ENCODE assay signal across 36 cellular contexts in genomic region chr14:31960039-31960438, GRCh38.
"Had no signal": no experiment of that assay in that cellular context is flagged by ENCODE, and none has a peak within 500 bp of the region (broad histone marks: within the 10 kb centered on the region; RNA-seq: fewer than 3 reads in every experiment).

No MANE protein-coding gene starts in this region.

- H3K27me3 ChIP-seq: adrenal gland had no signal

- H3K4me3 Mint-ChIP-seq: activated CD4-positive, alpha-beta memory T cell treated with anti-CD3 and anti-CD28 coated beads for 36 hours; activated CD4-positive, alpha-beta T cell treated with anti-CD3 and anti-CD28 coated beads for 36 hours; activated CD4-positive, alpha-beta T cell treated with anti-CD3 and anti-CD28 coated beads, Interleukin-2, amount 10 ng/mL, durations not matched to agents 24 days and 14 days; activated CD8-positive, alpha-beta memory T cell treated with anti-CD3 and anti-CD28 coated beads, Interleukin-2, amount 10 ng/mL, durations not matched to agents 7 days and 5 days; activated CD8-positive, alpha-beta T cell treated with anti-CD3 and anti-CD28 coated beads, Interleukin-2, amount 10 ng/mL, durations not matched to agents 7 days and 5 days; activated naive CD4-positive, alpha-beta T cell treated with anti-CD3 and anti-CD28 coated beads for 36 hours; activated naive CD4-positive, alpha-beta T cell treated with anti-CD3 and anti-CD28 coated beads, Interleukin-2, amount 50 U/mL, for 24 hours; activated naive CD8-positive, alpha-beta T cell treated with anti-CD3 and anti-CD28 coated beads for 36 hours; activated naive CD8-positive, alpha-beta T cell treated with anti-CD3 and anti-CD28 coated beads, Interleukin-2, amount 50 U/mL, for 24 hours; activated T-helper 1 cell treated with anti-CD3 and anti-CD28 coated beads, Interleukin-12 subunit alpha, Interleukin-12 subunit beta, Interleukin-2, Interleukin-4 antibody, amounts not matched to agents 30 ng/mL and 10 ng/mL and 1 ng/mL, durations not matched to agents 14 hours and 24 hours and 36 hours; brain; central memory CD8-positive, alpha-beta T cell; dendritic cell treated with granulocyte-macrophage colony-stimulating factor and Interleukin-4, amounts not matched to agents 40 ng/mL and 50 ng/mL, for 4 days; endodermal cell; T-helper 17 cell; T-helper 2 cell treated with Interferon-gamma antibody and Interleukin-4, amounts not matched to agents 5 μg/mL and 100 μg/mL, for 36 hours had no signal

- H3K27ac ChIP-seq: adrenal gland, coronary artery, dorsolateral prefrontal cortex had no signal

- H3K27ac Mint-ChIP-seq: activated CD4-positive, alpha-beta memory T cell treated with anti-CD3 and anti-CD28 coated beads for 36 hours; activated CD4-positive, alpha-beta T cell treated with anti-CD3 and anti-CD28 coated beads for 36 hours; activated CD4-positive, alpha-beta T cell treated with anti-CD3 and anti-CD28 coated beads, Interleukin-2, amount 10 ng/mL, durations not matched to agents 24 days and 14 days; activated CD8-positive, alpha-beta memory T cell treated with anti-CD3 and anti-CD28 coated beads, Interleukin-2, amount 10 ng/mL, durations not matched to agents 7 days and 5 days; activated CD8-positive, alpha-beta T cell treated with anti-CD3 and anti-CD28 coated beads, Interleukin-2, amount 10 ng/mL, durations not matched to agents 7 days and 5 days; activated naive CD4-positive, alpha-beta T cell treated with anti-CD3 and anti-CD28 coated beads for 36 hours; activated naive CD4-positive, alpha-beta T cell treated with anti-CD3 and anti-CD28 coated beads, Interleukin-2, amount 50 U/mL, for 24 hours; activated naive CD8-positive, alpha-beta T cell treated with anti-CD3 and anti-CD28 coated beads for 36 hours; activated naive CD8-positive, alpha-beta T cell treated with anti-CD3 and anti-CD28 coated beads, Interleukin-2, amount 50 U/mL, for 24 hours; activated T-helper 1 cell treated with anti-CD3 and anti-CD28 coated beads, Interleukin-12 subunit alpha, Interleukin-12 subunit beta, Interleukin-2, Interleukin-4 antibody, amounts not matched to agents 30 ng/mL and 10 ng/mL and 1 ng/mL, durations not matched to agents 14 hours and 24 hours and 36 hours; activated T-helper 2 cell treated with anti-CD3 and anti-CD28 coated beads, Interferon-gamma antibody, Interleukin-2, Interleukin-4, amounts not matched to agents 10 μg/mL and 5 μg/mL and 100 μg/mL, durations not matched to agents 14 hours and 24 hours and 36 hours; dendritic cell treated with granulocyte-macrophage colony-stimulating factor and Interleukin-4, amounts not matched to agents 40 ng/mL and 50 ng/mL, for 4 days; endodermal cell; T-helper 17 cell; T-helper 2 cell treated with Interferon-gamma antibody and Interleukin-4, amounts not matched to agents 5 μg/mL and 100 μg/mL, for 36 hours had no signal

- H3K36me3 ChIP-seq: adrenal gland had no signal

- DNase-seq: activated CD4-positive, alpha-beta memory T cell treated with anti-CD3 and anti-CD28 coated beads for 36 hours; activated CD4-positive, alpha-beta T cell treated with anti-CD3 and anti-CD28 coated beads for 36 hours; activated CD4-positive, alpha-beta T cell treated with anti-CD3 and anti-CD28 coated beads, Interleukin-2, amount 10 ng/mL, durations not matched to agents 24 days and 14 days; activated CD4-positive, CD25-positive, alpha-beta regulatory T cell; activated CD4-positive, CD25-positive, alpha-beta regulatory T cell treated with anti-CD3 and anti-CD28 coated beads, Interleukin-2, amount 50 U/mL, for 72 hours; activated CD8-positive, alpha-beta memory T cell treated with anti-CD3 and anti-CD28 coated beads, Interleukin-2, amount 10 ng/mL, durations not matched to agents 7 days and 5 days; activated CD8-positive, alpha-beta memory T cell treated with anti-CD3 and anti-CD28 coated beads, Interleukin-2, amount 50 U/mL, for 4 hours; activated CD8-positive, alpha-beta T cell treated with anti-CD3 and anti-CD28 coated beads, Interleukin-2, amount 10 ng/mL, durations not matched to agents 7 days and 5 days; activated effector memory CD4-positive, alpha-beta T cell treated with anti-CD3 and anti-CD28 coated beads, Interleukin-2, amount 50 U/mL, for 16 hours; activated naive CD4-positive, alpha-beta T cell treated with anti-CD3 and anti-CD28 coated beads for 36 hours; activated naive CD8-positive, alpha-beta T cell treated with anti-CD3 and anti-CD28 coated beads for 36 hours; activated naive CD8-positive, alpha-beta T cell treated with anti-CD3 and anti-CD28 coated beads, Interleukin-2, amount 50 U/mL, for 24 hours; activated T-cell treated with anti-CD3 and anti-CD28 coated beads, Interleukin-2, amount 50 U/mL, for 1 hour; activated T-cell treated with anti-CD3 and anti-CD28 coated beads, Interleukin-2, amount 50 U/mL, for 48 hours; adrenal gland; amygdala; aorta; dorsolateral prefrontal cortex; effector memory CD4-positive, alpha-beta T cell; endodermal cell; foreskin fibroblast; head of caudate nucleus; T-helper 1 cell; T-helper 17 cell; T1000 had no signal

- ATAC-seq: activated CD4-positive, alpha-beta T cell treated with anti-CD3 and anti-CD28 coated beads for 36 hours; activated CD8-positive, alpha-beta memory T cell treated with anti-CD3 and anti-CD28 coated beads, Interleukin-2, amount 10 ng/mL, durations not matched to agents 7 days and 5 days; activated CD8-positive, alpha-beta T cell treated with anti-CD3 and anti-CD28 coated beads, Interleukin-2, amount 10 ng/mL, durations not matched to agents 7 days and 5 days; activated naive CD8-positive, alpha-beta T cell treated with anti-CD3 and anti-CD28 coated beads, Interleukin-2, amount 50 U/mL, for 24 hours; esophagus mucosa; T-helper 17 cell had no signal

- H3K9me3 Mint-ChIP-seq: activated CD4-positive, alpha-beta memory T cell treated with anti-CD3 and anti-CD28 coated beads for 36 hours; activated naive CD4-positive, alpha-beta T cell treated with anti-CD3 and anti-CD28 coated beads for 36 hours had no signal

- H3K4me1 Mint-ChIP-seq: activated CD8-positive, alpha-beta memory T cell treated with anti-CD3 and anti-CD28 coated beads, Interleukin-2, amount 10 ng/mL, durations not matched to agents 7 days and 5 days; activated naive CD4-positive, alpha-beta T cell treated with anti-CD3 and anti-CD28 coated beads, Interleukin-2, amount 50 U/mL, for 24 hours; central memory CD8-positive, alpha-beta T cell; endodermal cell had no signal

- H3K9me3 ChIP-seq: adrenal gland had no signal

- H3K4me3 ChIP-seq: adrenal gland, coronary artery, dorsolateral prefrontal cortex had no signal

- FAIRE-seq: bronchial epithelial cell, frontal cortex had no signal

- H3K27me3 Mint-ChIP-seq: activated CD4-positive, alpha-beta memory T cell treated with anti-CD3 and anti-CD28 coated beads for 36 hours; activated CD4-positive, alpha-beta T cell treated with anti-CD3 and anti-CD28 coated beads for 36 hours; activated CD4-positive, alpha-beta T cell treated with anti-CD3 and anti-CD28 coated beads, Interleukin-2, amount 10 ng/mL, durations not matched to agents 24 days and 14 days; activated CD8-positive, alpha-beta memory T cell treated with anti-CD3 and anti-CD28 coated beads, Interleukin-2, amount 10 ng/mL, durations not matched to agents 7 days and 5 days; activated naive CD4-positive, alpha-beta T cell treated with anti-CD3 and anti-CD28 coated beads, Interleukin-2, amount 50 U/mL, for 24 hours; brain had no signal

- H3K36me3 Mint-ChIP-seq: activated CD4-positive, alpha-beta memory T cell treated with anti-CD3 and anti-CD28 coated beads for 36 hours; activated CD8-positive, alpha-beta memory T cell treated with anti-CD3 and anti-CD28 coated beads, Interleukin-2, amount 10 ng/mL, durations not matched to agents 7 days and 5 days; activated naive CD4-positive, alpha-beta T cell treated with anti-CD3 and anti-CD28 coated beads, Interleukin-2, amount 50 U/mL, for 24 hours; activated naive CD8-positive, alpha-beta T cell treated with anti-CD3 and anti-CD28 coated beads for 36 hours; brain had no signal
